Comparison of ENCODE assay signal across 9 cellular contexts in the genomic region with DNA sequence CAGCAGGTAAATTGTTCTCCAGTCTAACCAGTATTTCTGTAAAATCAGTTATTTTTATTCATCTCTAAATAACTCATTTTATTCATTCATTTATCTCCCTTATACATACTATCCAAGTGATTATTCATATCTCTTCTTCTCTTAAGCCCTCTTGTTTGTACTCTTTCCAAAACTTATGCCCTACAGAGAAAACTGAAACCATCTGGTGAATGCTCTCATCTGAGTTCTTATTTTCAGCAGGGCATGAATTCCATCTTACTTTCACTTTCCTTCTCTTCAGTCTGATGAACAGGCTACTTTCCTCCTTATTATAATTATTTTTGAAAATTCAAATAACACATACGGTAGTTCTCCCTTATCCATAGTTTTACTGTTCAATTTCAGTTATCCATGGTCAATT.
DNase-seq lines count a peak whose midpoint lies in the region; ATAC-seq and TF ChIP-seq lines count a peak whose summit lies in the region.
"Had no signal": no experiment of that assay in that cellular context is flagged by ENCODE, and none has a peak within 500 bp of the region (broad histone marks: within the 10 kb centered on the region; RNA-seq: fewer than 3 reads in every experiment).

No MANE protein-coding gene starts in this region.

- H3K4me3 ChIP-seq in Caco-2 (ENCODE audit: low read depth, low read length): no peak overlapping the region
- H3K4me3 ChIP-seq: pancreas had no signal

- peaks cover 31% of the 10 kb centered on the region for H3K4me1 Mint-ChIP-seq in activated naive CD8-positive, alpha-beta T cell treated with anti-CD3 and anti-CD28 coated beads, Interleukin-2, amount 50 U/mL, for 24 hours
- peaks cover 16 to 18% of the 10 kb centered on the region in 2 donors for H3K4me1 Mint-ChIP-seq in natural killer cell treated with Interleukin-12 subunit alpha and Interleukin-12 subunit beta and Interleukin-15 and Interleukin-18, amount 100 ng/mL, for 72 hours (ENCODE audit: low read depth in 2 of 2)
- peaks cover 6% of the 10 kb centered on the region for H3K4me1 Mint-ChIP-seq in Caco-2 (ENCODE audit: low read depth, unreplicated experiment)

- no TSS peak for BruUV-seq in Caco-2 (replicated peaks; lab: Mats Ljungman, UMichigan)

- peak overlapping the region; percentile 15 for H3K4me3 Mint-ChIP-seq in activated naive CD8-positive, alpha-beta T cell treated with anti-CD3 and anti-CD28 coated beads, Interleukin-2, amount 50 U/mL, for 24 hours
- H3K4me3 Mint-ChIP-seq in natural killer cell treated with Interleukin-12 subunit alpha and Interleukin-12 subunit beta and Interleukin-15 and Interleukin-18, amount 100 ng/mL, for 72 hours: peak overlapping the region; percentile 33
- H3K4me3 Mint-ChIP-seq in Caco-2 (ENCODE audit: unreplicated experiment): no peak overlapping the region

- peak overlapping the region; percentile 23 for H3K27ac Mint-ChIP-seq in activated naive CD8-positive, alpha-beta T cell treated with anti-CD3 and anti-CD28 coated beads, Interleukin-2, amount 50 U/mL, for 24 hours
- peak overlapping the region in 1 of 2 donors; percentile 18 for H3K27ac Mint-ChIP-seq in natural killer cell treated with Interleukin-12 subunit alpha and Interleukin-12 subunit beta and Interleukin-15 and Interleukin-18, amount 100 ng/mL, for 72 hours
- no peak overlapping the region for H3K27ac Mint-ChIP-seq in Caco-2 (ENCODE audit: unreplicated experiment)

- H3K9me3 ChIP-seq in Caco-2: no peaks in the 10 kb centered on the region
- H3K9me3 ChIP-seq: pancreas had no signal

- H3K36me3 Mint-ChIP-seq in activated naive CD8-positive, alpha-beta T cell treated with anti-CD3 and anti-CD28 coated beads, Interleukin-2, amount 50 U/mL, for 24 hours (ENCODE audit: low read depth): peaks cover 4% of the 10 kb centered on the region
- H3K36me3 Mint-ChIP-seq in natural killer cell treated with Interleukin-12 subunit alpha and Interleukin-12 subunit beta and Interleukin-15 and Interleukin-18, amount 100 ng/mL, for 72 hours: no peaks in the 10 kb centered on the region
- no peaks in the 10 kb centered on the region for H3K36me3 Mint-ChIP-seq in Caco-2 (ENCODE audit: insufficient read depth, unreplicated experiment)

- POLR2A ChIA-PET in Caco-2 (lab: Charles Lee): no interaction called here

- intact Hi-C loops in Caco-2 (cut with micrococcal nuclease; ENCODE audit: unreplicated experiment): no loop called here

- no peaks in the 10 kb centered on the region for H3K27me3 Mint-ChIP-seq in activated naive CD8-positive, alpha-beta T cell treated with anti-CD3 and anti-CD28 coated beads, Interleukin-2, amount 50 U/mL, for 24 hours
- no peaks in the 10 kb centered on the region for H3K27me3 Mint-ChIP-seq in natural killer cell treated with Interleukin-12 subunit alpha and Interleukin-12 subunit beta and Interleukin-15 and Interleukin-18, amount 100 ng/mL, for 72 hours
- no peaks in the 10 kb centered on the region for H3K27me3 Mint-ChIP-seq in Caco-2 (ENCODE audit: insufficient read depth, unreplicated experiment)

- no peak for TF ChIP-seq CTCF in Caco-2 (IDR thresholded peaks at IDR 0.05; ENCODE audit: insufficient read depth in 1 of 2, low read depth in 1 of 2, low read length in 1 of 2, severe bottlenecking in 1 of 2, unreplicated experiment in 1 of 2)

- no peaks in the 10 kb centered on the region for H3K36me3 ChIP-seq in Caco-2 (ENCODE audit: control insufficient read depth, insufficient read depth, low read length)

- CTCF ChIA-PET in Caco-2 (lab: Charles Lee): no interaction called here

- H3K4me1 ChIP-seq in Caco-2: no peaks in the 10 kb centered on the region

- no peaks in the 10 kb centered on the region for H3K27me3 ChIP-seq in Caco-2 (replicated peaks; ENCODE audit: control insufficient read depth, insufficient read depth, low read length)
- H3K27me3 ChIP-seq: pancreas had no signal

- ATAC-seq in GM18858 (IDR thresholded peaks at IDR 0.05; ENCODE audit: unreplicated experiment): peak; percentile 63
- peak; percentile 76 for ATAC-seq in HG02798 (IDR thresholded peaks at IDR 0.05; ENCODE audit: poor library complexity, unreplicated experiment)
- ATAC-seq in activated naive CD8-positive, alpha-beta T cell treated with anti-CD3 and anti-CD28 coated beads, Interleukin-2, amount 50 U/mL, for 24 hours: peak; percentile 46
- no peak for ATAC-seq in natural killer cell treated with Interleukin-12 subunit alpha and Interleukin-12 subunit beta and Interleukin-15 and Interleukin-18, amount 100 ng/mL, for 72 hours

- DNase-seq in activated naive CD8-positive, alpha-beta T cell treated with anti-CD3 and anti-CD28 coated beads, Interleukin-2, amount 50 U/mL, for 24 hours: no peak
- DNase-seq in natural killer cell treated with Interleukin-12 subunit alpha and Interleukin-12 subunit beta and Interleukin-15 and Interleukin-18, amount 100 ng/mL, for 72 hours (ENCODE audit: low spot score): no peak
- DNase-seq in iPS-NIHi11 (ENCODE audit: low spot score) (no peak), Caco-2 (no peak), NCI-H2029 treated with DMSO at 0.1 percent for 48 hours (lab: John Stamatoyannopoulos, UW) (no peak), D341Med (ENCODE audit: low spot score) (no peak)
- DNase-seq: pancreas had no signal

- no peaks in the 10 kb centered on the region for H3K9me3 Mint-ChIP-seq in activated naive CD8-positive, alpha-beta T cell treated with anti-CD3 and anti-CD28 coated beads, Interleukin-2, amount 50 U/mL, for 24 hours
- H3K9me3 Mint-ChIP-seq in natural killer cell treated with Interleukin-12 subunit alpha and Interleukin-12 subunit beta and Interleukin-15 and Interleukin-18, amount 100 ng/mL, for 72 hours: no peaks in the 10 kb centered on the region
- no peaks in the 10 kb centered on the region for H3K9me3 Mint-ChIP-seq in Caco-2 (ENCODE audit: unreplicated experiment)

Comparison
In these comparisons a context has a peak if more than half of its experiments do, and no peak if none do; other contexts are left out.
1. ATAC-seq: peak in GM18858 (single experiment), HG02798 (single experiment) and activated naive CD8-positive, alpha-beta T cell treated with anti-CD3 and anti-CD28 coated beads, Interleukin-2, amount 50 U/mL, for 24 hours (single experiment); none in natural killer cell treated with Interleukin-12 subunit alpha and Interleukin-12 subunit beta and Interleukin-15 and Interleukin-18, amount 100 ng/mL, for 72 hours (0 of 2).